9 cellular contexts compared by ENCODE assay signal in genomic region chr10:102409604-102410426, GRCh38. TPM values are rescaled to one million over a fixed set of nuclear protein-coding genes. Genes with fewer than 3 reads are reported as not detected.
DNase-seq lines count a peak whose midpoint lies in the region; ATAC-seq and TF ChIP-seq lines count a peak whose summit lies in the region.
"Had no signal": no experiment of that assay in that cellular context is flagged by ENCODE, and none has a peak within 500 bp of the region (broad histone marks: within the 10 kb centered on the region; RNA-seq: fewer than 3 reads in every experiment).

No MANE protein-coding gene starts in this region.

- H3K4me1 Mint-ChIP-seq in activated CD4-positive, alpha-beta T cell treated with anti-CD3 and anti-CD28 coated beads, Interleukin-2, amount 10 ng/mL, durations not matched to agents 24 days and 14 days: peaks cover 46% of the 10 kb centered on the region
- H3K4me1 Mint-ChIP-seq in immature natural killer cell: peaks cover 9 to 18% of the 10 kb centered on the region in 2 donors

- TF ChIP-seq CTCF in astrocyte of the spinal cord (IDR thresholded peaks at IDR 0.05; ENCODE audit: low read depth, low read length): no peak
- TF ChIP-seq CTCF in thoracic aorta (IDR thresholded peaks at IDR 0.05): no peak

- H3K9me3 Mint-ChIP-seq in activated CD4-positive, alpha-beta T cell treated with anti-CD3 and anti-CD28 coated beads, Interleukin-2, amount 10 ng/mL, durations not matched to agents 24 days and 14 days: no peaks in the 10 kb centered on the region
- H3K9me3 Mint-ChIP-seq in immature natural killer cell: peaks cover 0 to 3% (median 0%) of the 10 kb centered on the region in 6 donors

- H3K36me3 ChIP-seq in thoracic aorta: no peaks in the 10 kb centered on the region

- DNase-seq in activated CD4-positive, alpha-beta T cell treated with anti-CD3 and anti-CD28 coated beads, Interleukin-2, amount 10 ng/mL, durations not matched to agents 24 days and 14 days: no peak
- no peak for DNase-seq in activated CD4-positive, alpha-beta T cell treated with anti-CD3 and anti-CD28 coated beads, Interleukin-2, amount 50 U/mL, for 4 hours
- DNase-seq in astrocyte of the spinal cord (ENCODE audit: low read depth, low spot score) (no peak), immature natural killer cell (no peak), thoracic aorta (ENCODE audit: low spot score) (no peak), middle frontal gyrus (ENCODE audit: extremely low spot score, low spot score) (no peak), glomerular visceral epithelial cell (ENCODE audit: extremely low spot score) (no peak)

- H3K27me3 ChIP-seq in thoracic aorta (replicated peaks; ENCODE audit: insufficient read depth): peaks cover 15% of the 10 kb centered on the region

- peaks cover 6 to 11% of the 10 kb centered on the region in 2 donors for H3K4me1 ChIP-seq in thoracic aorta (ENCODE audit: control insufficient read depth in 1 of 2, low read depth in 2 of 2)

- intact Hi-C loops in activated CD4-positive, alpha-beta T cell treated with anti-CD3 and anti-CD28 coated beads, Interleukin-2, amount 10 ng/mL, durations not matched to agents 24 days and 14 days (cut with micrococcal nuclease): loop anchor here (1.0 kb wide), 2 partner anchors 11 to 16 kb away; no protein-coding TSS in a partner anchor

- peaks cover 5% of the 10 kb centered on the region for H3K36me3 Mint-ChIP-seq in activated CD4-positive, alpha-beta T cell treated with anti-CD3 and anti-CD28 coated beads, Interleukin-2, amount 10 ng/mL, durations not matched to agents 24 days and 14 days (ENCODE audit: low read depth)
- H3K36me3 Mint-ChIP-seq in immature natural killer cell: peaks cover 0 to 4% (median 0%) of the 10 kb centered on the region in 3 donors

- no peak overlapping the region for H3K27ac ChIP-seq in thoracic aorta

- H3K4me3 ChIP-seq in astrocyte of the spinal cord (ENCODE audit: low read depth, low read length): peak overlapping the region; percentile 24
- H3K4me3 ChIP-seq in thoracic aorta: peak overlapping the region; percentile 59

- ATAC-seq in thoracic aorta (ENCODE audit: insufficient number of reproducible peaks, low FRiP score, low read depth): no peak
- no peak for ATAC-seq in HG02981 (IDR thresholded peaks at IDR 0.05; ENCODE audit: unreplicated experiment)

- peak overlapping the region; percentile 89 for H3K27ac Mint-ChIP-seq in activated CD4-positive, alpha-beta T cell treated with anti-CD3 and anti-CD28 coated beads, Interleukin-2, amount 10 ng/mL, durations not matched to agents 24 days and 14 days
- H3K27ac Mint-ChIP-seq in immature natural killer cell: peak overlapping the region in 1 of 6 donors; percentile 3

- peak overlapping the region; percentile 94 for H3K4me3 Mint-ChIP-seq in activated CD4-positive, alpha-beta T cell treated with anti-CD3 and anti-CD28 coated beads, Interleukin-2, amount 10 ng/mL, durations not matched to agents 24 days and 14 days
- H3K4me3 Mint-ChIP-seq in immature natural killer cell: peak overlapping the region; percentile 44 to 82 (median 78)

- peaks cover 26% of the 10 kb centered on the region for H3K27me3 Mint-ChIP-seq in activated CD4-positive, alpha-beta T cell treated with anti-CD3 and anti-CD28 coated beads, Interleukin-2, amount 10 ng/mL, durations not matched to agents 24 days and 14 days
- H3K27me3 Mint-ChIP-seq in immature natural killer cell (ENCODE audit: low read depth in 3 of 3): peaks cover 24 to 31% (median 25%) of the 10 kb centered on the region in 3 donors

- in situ Hi-C loops in astrocyte of the spinal cord (cut with HindIII; ENCODE audit: low sequenced_read_pairs): no loop called here

- no peaks in the 10 kb centered on the region for H3K9me3 ChIP-seq in thoracic aorta

RNA-seq across cellular contexts. Expression of gene PSD, which starts 8.8 kb away (rescaled TPM):
- total RNA-seq in activated CD4-positive, alpha-beta T cell treated with anti-CD3 and anti-CD28 coated beads, Interleukin-2, amount 10 ng/mL, durations not matched to agents 24 days and 14 days: 10.4 and 12.1 TPM in 2 replicates
- polyA plus RNA-seq in immature natural killer cell: 1 to 10 TPM; 1.2 to 2.2 (median 2.0) TPM
- total RNA-seq in thoracic aorta: under 1 TPM in 1 of 2 donors, not detected in 1; 0.21 TPM

RNA-seq across cellular contexts. Expression of gene FBXL15, which starts 10.8 kb away (rescaled TPM):
- 14.0 and 16.4 TPM in 2 replicates for total RNA-seq in activated CD4-positive, alpha-beta T cell treated with anti-CD3 and anti-CD28 coated beads, Interleukin-2, amount 10 ng/mL, durations not matched to agents 24 days and 14 days
- polyA plus RNA-seq in immature natural killer cell: 10 to 100 TPM; 39.5 to 43.9 (median 39.7) TPM
- total RNA-seq in thoracic aorta: 10 to 100 TPM; 19.8 to 24.0 TPM

RNA-seq across cellular contexts. Expression of gene NFKB2, which starts 14.3 kb away (rescaled TPM):
- total RNA-seq in activated CD4-positive, alpha-beta T cell treated with anti-CD3 and anti-CD28 coated beads, Interleukin-2, amount 10 ng/mL, durations not matched to agents 24 days and 14 days: 300 and 311 TPM in 2 replicates
- polyA plus RNA-seq in immature natural killer cell: 10 to 100 TPM in 1 of 3 donors, 1 to 10 TPM in 2; 3.6 to 11.4 (median 5.0) TPM
- 10 to 100 TPM; 26.8 to 40.9 TPM for total RNA-seq in thoracic aorta

RNA-seq across cellular contexts. Expression of gene CUEDC2, which starts 22.6 kb away (rescaled TPM):
- 64.2 and 67.6 TPM in 2 replicates for total RNA-seq in activated CD4-positive, alpha-beta T cell treated with anti-CD3 and anti-CD28 coated beads, Interleukin-2, amount 10 ng/mL, durations not matched to agents 24 days and 14 days
- polyA plus RNA-seq in immature natural killer cell: 10 to 100 TPM; 61.8 to 65.3 (median 63.3) TPM
- 10 to 100 TPM; 40.8 to 53.2 TPM for total RNA-seq in thoracic aorta

RNA-seq across cellular contexts. Expression of gene C10orf95, which starts 41.5 kb away (rescaled TPM):
- 0.33 and 0.52 TPM in 2 replicates for total RNA-seq in activated CD4-positive, alpha-beta T cell treated with anti-CD3 and anti-CD28 coated beads, Interleukin-2, amount 10 ng/mL, durations not matched to agents 24 days and 14 days
- polyA plus RNA-seq in immature natural killer cell: under 1 TPM; 0.32 to 0.67 (median 0.59) TPM
- not detected for total RNA-seq in thoracic aorta
- total RNA-seq: RPMI7951 had no signal
